2 cellular contexts compared by ENCODE assay signal in the genomic region with DNA sequence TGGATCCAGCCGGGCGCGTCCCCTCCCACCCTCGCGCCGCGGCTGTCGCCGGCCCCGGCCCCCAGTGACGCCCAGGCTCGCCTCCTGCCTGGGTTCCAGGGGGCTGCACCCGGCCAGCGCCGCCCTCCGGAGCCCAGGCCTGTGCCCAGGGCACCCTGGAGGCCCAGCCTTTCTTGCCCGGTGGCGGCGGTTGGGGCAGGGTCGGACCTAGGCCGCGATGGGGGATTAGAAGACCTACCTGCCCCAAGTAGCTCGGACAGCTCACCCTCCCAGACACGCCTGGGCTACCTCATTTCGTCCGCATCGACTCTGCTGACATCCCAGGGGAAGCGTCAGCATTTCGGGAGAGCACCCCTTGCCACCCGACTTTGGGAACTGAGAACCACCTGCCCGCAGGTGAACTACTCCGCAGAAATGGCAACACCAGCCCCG.
TF ChIP-seq lines count a peak whose summit lies in the region.

No MANE protein-coding gene starts in this region.

TF ChIP-seq in GM12878, 131 proteins besides CTCF, POLR2A, EP300 and RAD21 (continues in another document):
- no peak for TF ChIP-seq MYC (IDR thresholded peaks at IDR 0.05; ENCODE audit: insufficient read depth, insufficient read length, insufficient replicate concordance, low read length, severe bottlenecking)
- TF ChIP-seq IKZF1 (conservative IDR thresholded peaks at IDR 0.05), result no peak
- TF ChIP-seq KDM1A (IDR thresholded peaks at IDR 0.05; ENCODE audit: borderline replicate concordance), result no peak
- TF ChIP-seq, protein P1, sequence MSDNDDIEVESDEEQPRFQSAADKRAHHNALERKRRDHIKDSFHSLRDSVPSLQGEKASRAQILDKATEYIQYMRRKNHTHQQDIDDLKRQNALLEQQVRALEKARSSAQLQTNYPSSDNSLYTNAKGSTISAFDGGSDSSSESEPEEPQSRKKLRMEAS (IDR thresholded peaks at IDR 0.05; ENCODE audit: low read depth, low read length), result no peak
- TF ChIP-seq, protein P2, sequence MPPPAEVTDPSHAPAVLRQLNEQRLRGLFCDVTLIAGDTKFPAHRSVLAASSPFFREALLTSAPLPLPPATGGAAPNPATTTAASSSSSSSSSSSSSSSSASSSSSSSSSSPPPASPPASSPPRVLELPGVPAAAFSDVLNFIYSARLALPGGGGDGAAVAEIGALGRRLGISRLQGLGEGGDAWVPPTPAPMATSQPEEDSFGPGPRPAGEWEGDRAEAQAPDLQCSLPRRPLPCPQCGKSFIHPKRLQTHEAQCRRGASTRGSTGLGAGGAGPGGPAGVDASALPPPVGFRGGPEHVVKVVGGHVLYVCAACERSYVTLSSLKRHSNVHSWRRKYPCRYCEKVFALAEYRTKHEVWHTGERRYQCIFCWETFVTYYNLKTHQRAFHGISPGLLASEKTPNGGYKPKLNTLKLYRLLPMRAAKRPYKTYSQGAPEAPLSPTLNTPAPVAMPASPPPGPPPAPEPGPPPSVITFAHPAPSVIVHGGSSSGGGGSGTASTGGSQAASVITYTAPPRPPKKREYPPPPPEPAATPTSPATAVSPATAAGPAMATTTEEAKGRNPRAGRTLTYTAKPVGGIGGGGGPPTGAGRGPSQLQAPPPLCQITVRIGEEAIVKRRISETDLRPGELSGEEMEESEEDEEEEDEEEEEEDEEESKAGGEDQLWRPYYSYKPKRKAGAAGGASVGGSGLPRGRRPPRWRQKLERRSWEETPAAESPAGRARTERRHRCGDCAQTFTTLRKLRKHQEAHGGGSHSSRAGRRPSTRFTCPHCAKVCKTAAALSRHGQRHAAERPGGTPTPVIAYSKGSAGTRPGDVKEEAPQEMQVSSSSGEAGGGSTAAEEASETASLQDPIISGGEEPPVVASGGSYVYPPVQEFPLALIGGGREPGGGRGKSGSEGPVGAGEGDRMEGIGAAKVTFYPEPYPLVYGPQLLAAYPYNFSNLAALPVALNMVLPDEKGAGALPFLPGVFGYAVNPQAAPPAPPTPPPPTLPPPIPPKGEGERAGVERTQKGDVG (CRISPR knock-in tag; IDR thresholded peaks at IDR 0.05), result no peak
- TF ChIP-seq, protein P3, sequence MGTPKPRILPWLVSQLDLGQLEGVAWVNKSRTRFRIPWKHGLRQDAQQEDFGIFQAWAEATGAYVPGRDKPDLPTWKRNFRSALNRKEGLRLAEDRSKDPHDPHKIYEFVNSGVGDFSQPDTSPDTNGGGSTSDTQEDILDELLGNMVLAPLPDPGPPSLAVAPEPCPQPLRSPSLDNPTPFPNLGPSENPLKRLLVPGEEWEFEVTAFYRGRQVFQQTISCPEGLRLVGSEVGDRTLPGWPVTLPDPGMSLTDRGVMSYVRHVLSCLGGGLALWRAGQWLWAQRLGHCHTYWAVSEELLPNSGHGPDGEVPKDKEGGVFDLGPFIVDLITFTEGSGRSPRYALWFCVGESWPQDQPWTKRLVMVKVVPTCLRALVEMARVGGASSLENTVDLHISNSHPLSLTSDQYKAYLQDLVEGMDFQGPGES (IDR thresholded peaks at IDR 0.05), result no peak
- TF ChIP-seq, protein P4, sequence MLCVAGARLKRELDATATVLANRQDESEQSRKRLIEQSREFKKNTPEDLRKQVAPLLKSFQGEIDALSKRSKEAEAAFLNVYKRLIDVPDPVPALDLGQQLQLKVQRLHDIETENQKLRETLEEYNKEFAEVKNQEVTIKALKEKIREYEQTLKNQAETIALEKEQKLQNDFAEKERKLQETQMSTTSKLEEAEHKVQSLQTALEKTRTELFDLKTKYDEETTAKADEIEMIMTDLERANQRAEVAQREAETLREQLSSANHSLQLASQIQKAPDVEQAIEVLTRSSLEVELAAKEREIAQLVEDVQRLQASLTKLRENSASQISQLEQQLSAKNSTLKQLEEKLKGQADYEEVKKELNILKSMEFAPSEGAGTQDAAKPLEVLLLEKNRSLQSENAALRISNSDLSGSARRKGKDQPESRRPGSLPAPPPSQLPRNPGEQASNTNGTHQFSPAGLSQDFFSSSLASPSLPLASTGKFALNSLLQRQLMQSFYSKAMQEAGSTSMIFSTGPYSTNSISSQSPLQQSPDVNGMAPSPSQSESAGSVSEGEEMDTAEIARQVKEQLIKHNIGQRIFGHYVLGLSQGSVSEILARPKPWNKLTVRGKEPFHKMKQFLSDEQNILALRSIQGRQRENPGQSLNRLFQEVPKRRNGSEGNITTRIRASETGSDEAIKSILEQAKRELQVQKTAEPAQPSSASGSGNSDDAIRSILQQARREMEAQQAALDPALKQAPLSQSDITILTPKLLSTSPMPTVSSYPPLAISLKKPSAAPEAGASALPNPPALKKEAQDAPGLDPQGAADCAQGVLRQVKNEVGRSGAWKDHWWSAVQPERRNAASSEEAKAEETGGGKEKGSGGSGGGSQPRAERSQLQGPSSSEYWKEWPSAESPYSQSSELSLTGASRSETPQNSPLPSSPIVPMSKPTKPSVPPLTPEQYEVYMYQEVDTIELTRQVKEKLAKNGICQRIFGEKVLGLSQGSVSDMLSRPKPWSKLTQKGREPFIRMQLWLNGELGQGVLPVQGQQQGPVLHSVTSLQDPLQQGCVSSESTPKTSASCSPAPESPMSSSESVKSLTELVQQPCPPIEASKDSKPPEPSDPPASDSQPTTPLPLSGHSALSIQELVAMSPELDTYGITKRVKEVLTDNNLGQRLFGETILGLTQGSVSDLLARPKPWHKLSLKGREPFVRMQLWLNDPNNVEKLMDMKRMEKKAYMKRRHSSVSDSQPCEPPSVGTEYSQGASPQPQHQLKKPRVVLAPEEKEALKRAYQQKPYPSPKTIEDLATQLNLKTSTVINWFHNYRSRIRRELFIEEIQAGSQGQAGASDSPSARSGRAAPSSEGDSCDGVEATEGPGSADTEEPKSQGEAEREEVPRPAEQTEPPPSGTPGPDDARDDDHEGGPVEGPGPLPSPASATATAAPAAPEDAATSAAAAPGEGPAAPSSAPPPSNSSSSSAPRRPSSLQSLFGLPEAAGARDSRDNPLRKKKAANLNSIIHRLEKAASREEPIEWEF (IDR thresholded peaks at IDR 0.05; ENCODE audit: insufficient replicate concordance, low read depth, low read length), result no peak
- no peak for TF ChIP-seq SMAD1 (IDR thresholded peaks at IDR 0.05; ENCODE audit: low read depth, partially characterized antibody)
- TF ChIP-seq BACH1 (IDR thresholded peaks at IDR 0.05; ENCODE audit: borderline replicate concordance), result no peak
- no peak for TF ChIP-seq NFIC (IDR thresholded peaks at IDR 0.05; ENCODE audit: low read depth, low read length)
- TF ChIP-seq LARP7 (IDR thresholded peaks at IDR 0.05), result no peak
- TF ChIP-seq CBX5 (IDR thresholded peaks at IDR 0.05; ENCODE audit: low read depth), result no peak
- TF ChIP-seq SMAD5 (IDR thresholded peaks at IDR 0.05; ENCODE audit: low read depth), result no peak
- no peak for TF ChIP-seq CHD2 (IDR thresholded peaks at IDR 0.05; ENCODE audit: borderline replicate concordance, low read depth, low read length)
- no peak for TF ChIP-seq RBBP5 (conservative IDR thresholded peaks at IDR 0.05)
- no peak for TF ChIP-seq RB1 (IDR thresholded peaks at IDR 0.05; ENCODE audit: borderline replicate concordance)
- TF ChIP-seq MYB (IDR thresholded peaks at IDR 0.05; ENCODE audit: borderline replicate concordance, low read depth, low read length), result no peak
- TF ChIP-seq YBX1 (IDR thresholded peaks at IDR 0.05), result no peak

TF ChIP-seq in HepG2, 621 proteins besides CTCF, POLR2A, EP300 and RAD21:
- TF ChIP-seq ZNF768 (CRISPR knock-in tag; IDR thresholded peaks at IDR 0.05), result peak; percentile 22; the same call in 1 of the 2 replicates
- TF ChIP-seq THAP11 (CRISPR knock-in tag; IDR thresholded peaks at IDR 0.05), result no peak
